ENCODE assay signal across 19 cellular contexts in genomic region chr13:110897024-110897423, GRCh38. TPM values are rescaled to one million over a fixed set of nuclear protein-coding genes. Genes with fewer than 3 reads are reported as not detected.
DNase-seq lines count a peak whose midpoint lies in the region; ATAC-seq, FAIRE-seq and TF ChIP-seq lines count a peak whose summit lies in the region.
"Had no signal": no experiment of that assay in that cellular context is flagged by ENCODE, and none has a peak within 500 bp of the region (broad histone marks: within the 10 kb centered on the region; RNA-seq: fewer than 3 reads in every experiment).

No MANE protein-coding gene starts in this region.

- POLR2A ChIA-PET in H1 (lab: Charles Lee; ENCODE audit: partially characterized antibody): interaction anchor here (1.0 to 4.5 kb wide), 2 partner anchors 11 to 17 kb away, joined by 3 to 14 read pairs; partner anchors contain the start of gene ANKRD10

- H3K4me1 ChIP-seq in DND-41 (ENCODE audit: insufficient read depth, low read length) (no peaks in the 10 kb centered on the region), H1 (replicated peaks in 1 of 4; ENCODE audit: control insufficient read depth in 3 of 4, insufficient read depth in 4 of 4, low read length in 3 of 4) (no peaks in the 10 kb centered on the region)
- H3K4me1 ChIP-seq: BLaER1 treated with 17β-estradiol and CSF1 and Interleukin-3, amounts not matched to agents 10 nM and 100 nM had no signal

- no peak overlapping the region for H2BK120ac ChIP-seq in H1 (replicated peaks; ENCODE audit: low read depth, low read length)

- ATAC-seq in activated CD8-positive, alpha-beta memory T cell treated with anti-CD3 and anti-CD28 coated beads, Interleukin-2, amount 10 ng/mL, durations not matched to agents 7 days and 5 days: peak; percentile 36
- ATAC-seq in DND-41 (ENCODE audit: insufficient read depth, low read depth): peak; percentile 47; the same call in 1 of the 3 replicates
- no peak for ATAC-seq in T-helper 17 cell
- ATAC-seq in GM18873 (IDR thresholded peaks at IDR 0.05; ENCODE audit: low FRiP score, unreplicated experiment): no peak
- ATAC-seq: CD8-positive, alpha-beta T cell had no signal

- H4K20me1 ChIP-seq in DND-41 (ENCODE audit: insufficient read depth, low read length) (peaks cover 30% of the 10 kb centered on the region; the same call in 1 of the 2 replicates), H1 (replicated peaks in 1 of 2; ENCODE audit: control insufficient read depth in 1 of 2, insufficient read depth in 2 of 2, low read length in 2 of 2) (peaks cover 4 to 7% of the 10 kb centered on the region in 2 experiments)

- CTCF ChIA-PET in activated CD8-positive, alpha-beta memory T cell treated with anti-CD3 and anti-CD28 coated beads, Interleukin-2, amount 10 ng/mL, durations not matched to agents 7 days and 5 days (lab: Charles Lee): no interaction called here
- CTCF ChIA-PET in H1 (lab: Charles Lee; ENCODE audit: partially characterized antibody): no interaction called here

- no peak overlapping the region for H2BK5ac ChIP-seq in H1 (ENCODE audit: low read depth, low read length)

- no peak overlapping the region for H2BK12ac ChIP-seq in H1 (ENCODE audit: low read depth, low read length)

- H3K4me3 ChIP-seq in DND-41 (ENCODE audit: low read depth in 1 of 2, low read length in 2 of 2): no peak overlapping the region
- H3K4me3 ChIP-seq in H1 (ENCODE audit: extremely low read depth in 1 of 4, insufficient read depth in 2 of 4, low read depth in 3 of 4, low read length in 4 of 4): no peak overlapping the region
- H3K4me3 ChIP-seq: BLaER1 treated with 17β-estradiol and CSF1 and Interleukin-3, amounts not matched to agents 10 nM and 100 nM had no signal

- H3K27me3 ChIP-seq in DND-41 (ENCODE audit: insufficient read depth, low read length, poor library complexity) (no peaks in the 10 kb centered on the region), H1 (replicated peaks in 1 of 4; ENCODE audit: control insufficient read depth in 3 of 4, extremely low read depth in 1 of 4, insufficient read depth in 3 of 4, low read length in 3 of 4) (no peaks in the 10 kb centered on the region)
- H3K27me3 ChIP-seq: BLaER1 treated with 17β-estradiol and CSF1 and Interleukin-3, amounts not matched to agents 10 nM and 100 nM had no signal

- H3K23me2 ChIP-seq in H1 (ENCODE audit: low read depth, low read length): no peaks in the 10 kb centered on the region

- no peak overlapping the region for H4K91ac ChIP-seq in H1 (replicated peaks; ENCODE audit: insufficient read length, low read length)

- peaks cover 4% of the 10 kb centered on the region for H3K4me1 Mint-ChIP-seq in activated CD8-positive, alpha-beta memory T cell treated with anti-CD3 and anti-CD28 coated beads, Interleukin-2, amount 10 ng/mL, durations not matched to agents 7 days and 5 days
- peaks cover 12% of the 10 kb centered on the region for H3K4me1 Mint-ChIP-seq in T-helper 17 cell
- H3K4me1 Mint-ChIP-seq: B cell, H9 had no signal

- H3K9ac ChIP-seq in DND-41 (ENCODE audit: low read depth, low read length) (no peak overlapping the region), H1 (replicated peaks in 1 of 4; ENCODE audit: extremely low read depth in 1 of 4, low read depth in 3 of 4, low read length in 3 of 4) (no peak overlapping the region)
- H3K9ac ChIP-seq: BLaER1 treated with 17β-estradiol and CSF1 and Interleukin-3, amounts not matched to agents 10 nM and 100 nM had no signal

- H3K27ac ChIP-seq in DND-41 (ENCODE audit: low read length) (no peak overlapping the region), H1 (ENCODE audit: low read depth, low read length) (no peak overlapping the region)
- H3K27ac ChIP-seq: BLaER1 treated with 17β-estradiol and CSF1 and Interleukin-3, amounts not matched to agents 10 nM and 100 nM had no signal

- H3K79me1 ChIP-seq in H1 (ENCODE audit: low read depth, low read length): peaks cover 5% of the 10 kb centered on the region

- TF ChIP-seq RAD21 in H1 (IDR thresholded peaks at IDR 0.05 in 1 of 2, conservative IDR thresholded peaks at IDR 0.05 in 1 of 2; ENCODE audit: low read depth in 2 of 2, low read length in 2 of 2): no peak

- H3K36me3 Mint-ChIP-seq in activated CD8-positive, alpha-beta memory T cell treated with anti-CD3 and anti-CD28 coated beads, Interleukin-2, amount 10 ng/mL, durations not matched to agents 7 days and 5 days: peaks cover 36% of the 10 kb centered on the region
- peaks cover 6% of the 10 kb centered on the region for H3K36me3 Mint-ChIP-seq in T-helper 17 cell (ENCODE audit: low read depth)

- 80% methylated on average over 1 of the region's 1 CpG; no CpG with 5 or more reads in 1 of the 2 experiments for WGBS in H1 (ENCODE audit: extremely low coverage in 1 of 2, insufficient coverage in 1 of 2, insufficient read length in 1 of 2, insufficient replicate concordance in 2 of 2, low coverage in 1 of 2, low lambda C conversion rate in 2 of 2, missing lambda C conversion rate in 1 of 2), 2 experiments

- H3K4ac ChIP-seq in H1 (replicated peaks; ENCODE audit: insufficient read length, low read depth, low read length): no peak overlapping the region

- H3K4me2 ChIP-seq in DND-41 (ENCODE audit: insufficient read depth, low read length) (no peak overlapping the region), H1 (ENCODE audit: insufficient read depth in 1 of 2, low read depth in 2 of 2, low read length in 2 of 2) (no peak overlapping the region)
- H3K4me2 ChIP-seq: BLaER1 treated with 17β-estradiol and CSF1 and Interleukin-3, amounts not matched to agents 10 nM and 100 nM had no signal

- no peak for DNase-seq in activated CD8-positive, alpha-beta memory T cell treated with anti-CD3 and anti-CD28 coated beads, Interleukin-2, amount 10 ng/mL, durations not matched to agents 7 days and 5 days
- DNase-seq in activated CD8-positive, alpha-beta memory T cell treated with anti-CD3 and anti-CD28 coated beads, Interleukin-2, amount 50 U/mL, for 4 hours: no peak
- DNase-seq in DND-41: no peak
- DNase-seq in T-helper 17 cell: no peak
- DNase-seq in H1 (ENCODE audit: low read depth in 1 of 2, low spot score in 2 of 2): no peak
- DNase-seq in Ammon's horn (ENCODE audit: low spot score): no peak
- DNase-seq in DMS153 (lab: John Stamatoyannopoulos, UW): no peak
- DNase-seq: 8988T; Calu3; CD8-positive, alpha-beta T cell; DMS 273 treated with DMSO at 0.1 percent for 48 hours; GDM1; GOT3; H9 had no signal

- TF ChIP-seq CTCF in DND-41 (IDR thresholded peaks at IDR 0.05; ENCODE audit: borderline replicate concordance, extremely low read depth, low read length, poor library complexity, severe bottlenecking) (no peak), H1 (IDR thresholded peaks at IDR 0.05; ENCODE audit: control extremely low read depth in 1 of 3, insufficient read depth in 1 of 3, low read depth in 1 of 3, low read length in 3 of 3) (no peak)

- H2AK5ac ChIP-seq in H1 (ENCODE audit: low read depth, low read length): no peak overlapping the region

- no peak overlapping the region for H2BK15ac ChIP-seq in H1 (ENCODE audit: low read length)

- H3K56ac ChIP-seq in H1 (replicated peaks; ENCODE audit: insufficient read length, low read depth, low read length): no peak overlapping the region

- H3K14ac ChIP-seq in H1 (ENCODE audit: insufficient read length): no peak overlapping the region

- H3K9me3 Mint-ChIP-seq in activated CD8-positive, alpha-beta memory T cell treated with anti-CD3 and anti-CD28 coated beads, Interleukin-2, amount 10 ng/mL, durations not matched to agents 7 days and 5 days (ENCODE audit: low read depth): no peaks in the 10 kb centered on the region
- H3K9me3 Mint-ChIP-seq: CD8-positive, alpha-beta T cell; H9 had no signal

- H2AFZ ChIP-seq in DND-41 (ENCODE audit: low read depth, low read length) (no peak overlapping the region), H1 (ENCODE audit: low read length) (no peak overlapping the region)

- no peak overlapping the region for H3K23ac ChIP-seq in H1 (ENCODE audit: insufficient read length)

- H3K9me3 ChIP-seq in DND-41 (ENCODE audit: insufficient read depth, low read length, severe bottlenecking) (no peaks in the 10 kb centered on the region), T-helper 17 cell (ENCODE audit: control insufficient read depth, low read length, poor library complexity, severe bottlenecking) (no peaks in the 10 kb centered on the region), H1 (ENCODE audit: insufficient read depth in 2 of 2, low read depth in 1 of 2, low read length in 1 of 2) (no peaks in the 10 kb centered on the region)
- H3K9me3 ChIP-seq: BLaER1 treated with 17β-estradiol and CSF1 and Interleukin-3, amounts not matched to agents 10 nM and 100 nM had no signal

- peaks cover 84% of the 10 kb centered on the region for H3K36me3 ChIP-seq in DND-41 (ENCODE audit: insufficient read depth, low read length)
- H3K36me3 ChIP-seq in H1 (ENCODE audit: control insufficient read depth in 2 of 4, insufficient read depth in 4 of 4, low read length in 3 of 4): peaks cover 12 to 71% (median 36%) of the 10 kb centered on the region in 4 experiments

- H3K79me2 ChIP-seq in DND-41 (ENCODE audit: insufficient read depth, low read length) (peaks cover 34% of the 10 kb centered on the region; the same call in 1 of the 2 replicates), H1 (ENCODE audit: control insufficient read depth in 1 of 2, insufficient read depth in 2 of 2, low read length in 2 of 2) (peaks cover 0 to 54% of the 10 kb centered on the region in 2 experiments; a peak in 3 of 4 replicates)

- H3K18ac ChIP-seq in H1 (ENCODE audit: extremely low read depth, low read length): no peak overlapping the region

- no peaks in the 10 kb centered on the region for H3K27me3 Mint-ChIP-seq in activated CD8-positive, alpha-beta memory T cell treated with anti-CD3 and anti-CD28 coated beads, Interleukin-2, amount 10 ng/mL, durations not matched to agents 7 days and 5 days
- H3K27me3 Mint-ChIP-seq in T-helper 17 cell: no peaks in the 10 kb centered on the region
- H3K27me3 Mint-ChIP-seq: B cell had no signal

- H4K8ac ChIP-seq in H1 (ENCODE audit: extremely low read depth, insufficient read depth, low read length): no peak overlapping the region

- H4K5ac ChIP-seq in H1 (ENCODE audit: insufficient read length, low read depth, low read length): no peak overlapping the region

- TF ChIP-seq POLR2A in H1 (IDR thresholded peaks at IDR 0.05; ENCODE audit: control extremely low read depth in 1 of 2, low read depth in 2 of 2, low read length in 2 of 2): peak in 1 of 2 experiments; percentile 12; a peak in 2 of 3 replicates

- no peak for FAIRE-seq in H1 (lab: Jason Lieb, UNC)
- FAIRE-seq: GM12892, GM18507 had no signal

- H3K27ac Mint-ChIP-seq in activated CD8-positive, alpha-beta memory T cell treated with anti-CD3 and anti-CD28 coated beads, Interleukin-2, amount 10 ng/mL, durations not matched to agents 7 days and 5 days: no peak overlapping the region
- H3K27ac Mint-ChIP-seq in T-helper 17 cell: peak overlapping the region; percentile 27
- H3K27ac Mint-ChIP-seq: B cell; CD8-positive, alpha-beta T cell had no signal

- H2BK20ac ChIP-seq in H1 (ENCODE audit: low read length): no peak overlapping the region

- no peak overlapping the region for H3K4me3 Mint-ChIP-seq in activated CD8-positive, alpha-beta memory T cell treated with anti-CD3 and anti-CD28 coated beads, Interleukin-2, amount 10 ng/mL, durations not matched to agents 7 days and 5 days
- no peak overlapping the region for H3K4me3 Mint-ChIP-seq in T-helper 17 cell
- H3K4me3 Mint-ChIP-seq: B cell; CD8-positive, alpha-beta T cell; H9 had no signal

- no peak for TF ChIP-seq EP300 in H1 (IDR thresholded peaks at IDR 0.05; ENCODE audit: borderline replicate concordance in 1 of 2, low read depth in 2 of 2, low read length in 2 of 2)

RNA-seq across cellular contexts. Expression of gene ANKRD10, which starts 17.8 kb away (rescaled TPM):
- 100 to 1,000 TPM; 120 to 143 TPM for total RNA-seq in activated CD8-positive, alpha-beta memory T cell treated with anti-CD3 and anti-CD28 coated beads, Interleukin-2, amount 10 ng/mL, durations not matched to agents 7 days and 5 days
- 100 to 1,000 TPM; 110 to 135 TPM for total RNA-seq in T-helper 17 cell
- 201 and 218 TPM in 2 replicates for total RNA-seq in H1 (2021; fragmentation: NEBNext Ultra II Directional; extraction: Animal tissue kit (Norgen Biotek cat#: 25700))
- 146 and 153 TPM in 2 replicates for polyA plus RNA-seq in H1 (2011; rRNA removed)
- polyA plus RNA-seq in H1 (2011; cell fraction: cytosol; rRNA removed): 188 TPM
- 274 TPM for polyA plus RNA-seq in H1 (2011; cell fraction: nucleus; rRNA removed)
- polyA plus RNA-seq in H1 (2012, experiment 1 of 2): 150 to 219 TPM (median 165 TPM) in 4 replicates
- 51.7 TPM for polyA plus RNA-seq in H1 (2012, experiment 2 of 2)
- polyA plus RNA-seq in H1 (2013, experiment 1 of 2): 152 TPM
- polyA plus RNA-seq in H1 (2013, experiment 2 of 2): 135 TPM
- polyA minus RNA-seq in H1 (2011; rRNA and poly(A)+ RNA removed): 161 and 189 TPM in 2 replicates
- 312 TPM for polyA minus RNA-seq in H1 (2011; cell fraction: cytosol; rRNA and poly(A)+ RNA removed)
- polyA minus RNA-seq in H1 (2011; cell fraction: nucleus; rRNA and poly(A)+ RNA removed): 593 TPM

Comparison
In these comparisons a context has a peak if more than half of its experiments do, and no peak if none do; other contexts are left out.
1. ATAC-seq: peak in activated CD8-positive, alpha-beta memory T cell treated with anti-CD3 and anti-CD28 coated beads, Interleukin-2, amount 10 ng/mL, durations not matched to agents 7 days and 5 days (single experiment) and DND-41 (single experiment); none in T-helper 17 cell (single experiment) and GM18873 (single experiment).